In genomic region chr20:5524886-5525285, GRCh38 we compare ENCODE assay signal across 17 cellular contexts.
DNase-seq lines count a peak whose midpoint lies in the region; ATAC-seq lines count a peak whose summit lies in the region.
"Had no signal": no experiment of that assay in that cellular context is flagged by ENCODE, and none has a peak within 500 bp of the region (broad histone marks: within the 10 kb centered on the region; RNA-seq: fewer than 3 reads in every experiment).

No MANE protein-coding gene starts in this region.

- peak; percentile 21 to 26 for DNase-seq in AML-193 (lab: John Stamatoyannopoulos, UW)
- DNase-seq in Jurkat, Clone E6-1 (ENCODE audit: low read depth, low spot score), result peak; percentile 80
- peak; percentile 72 to 87 for DNase-seq in NOMO-1 (lab: John Stamatoyannopoulos, UW; ENCODE audit: unreplicated experiment in 2 of 2)
- DNase-seq in amniotic epithelial cell (ENCODE audit: low read depth), result peak; percentile 57
- no peak for DNase-seq in occipital lobe (lab: John Stamatoyannopoulos, UW)
- no peak for DNase-seq in HT-29 (ENCODE audit: low spot score)
- DNase-seq in ureter (ENCODE audit: low spot score), result no peak
- DNase-seq: erythroblast; gastrocnemius medialis; left lung; NCI-H1092; NK-92 treated with Interleukin-12 subunit alpha and Interleukin-12 subunit beta, amount 100 ng/mL, for 24 hours; nucleus accumbens; trophoblast cell had no signal

- no peak overlapping the region for H3K4me3 ChIP-seq in Jurkat, Clone E6-1 (ENCODE audit: low read length)
- H3K4me3 ChIP-seq: gastrocnemius medialis, left lung had no signal

- ATAC-seq in GM21447 (IDR thresholded peaks at IDR 0.05; ENCODE audit: unreplicated experiment), result no peak
- ATAC-seq: activated T-helper 17 cell treated with anti-CD3 and anti-CD28 coated beads, Interleukin-2, amount 50 U/mL, for 72 hours; gastrocnemius medialis; left lung; sciatic nerve had no signal

Comparison
In these comparisons a context has a peak if more than half of its experiments do, and no peak if none do; other contexts are left out.
1. DNase-seq: peak in AML-193 (2 of 2), Jurkat, Clone E6-1 (single experiment), NOMO-1 (2 of 2) and amniotic epithelial cell (single experiment); none in occipital lobe (single experiment), HT-29 (single experiment) and ureter (single experiment).